24 cellular contexts compared by ENCODE assay signal in the genomic region with DNA sequence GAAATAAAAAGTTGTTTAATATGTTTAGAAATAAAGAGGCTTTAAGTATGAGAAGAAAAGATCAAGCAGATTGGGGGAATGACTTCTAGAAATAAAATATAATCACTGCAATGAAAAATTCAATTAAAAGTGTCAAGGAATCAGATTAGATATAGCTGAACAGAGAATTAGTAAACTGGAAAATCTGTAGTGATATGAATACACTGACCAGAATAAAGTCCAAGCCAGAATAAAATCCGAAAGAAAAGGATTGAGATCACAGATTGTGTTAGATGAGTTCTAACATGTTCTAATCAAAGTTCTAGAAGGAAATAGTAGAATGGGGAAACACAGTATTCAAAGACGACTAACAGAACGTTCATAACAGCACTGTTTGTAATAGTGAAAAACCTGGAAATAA.
DNase-seq lines count a peak whose midpoint lies in the region; ATAC-seq, FAIRE-seq and TF ChIP-seq lines count a peak whose summit lies in the region.
"Had no signal": no experiment of that assay in that cellular context is flagged by ENCODE, and none has a peak within 500 bp of the region (broad histone marks: within the 10 kb centered on the region; RNA-seq: fewer than 3 reads in every experiment).

No MANE protein-coding gene starts in this region.

- no peaks in the 10 kb centered on the region for H4K20me1 ChIP-seq in H1 (replicated peaks in 1 of 2; ENCODE audit: control insufficient read depth in 1 of 2, insufficient read depth in 2 of 2, low read length in 2 of 2)
- H4K20me1 ChIP-seq: BLaER1 treated with 17β-estradiol and CSF1 and Interleukin-3, amounts not matched to agents 10 nM and 100 nM had no signal

- no peak overlapping the region for H3K23ac ChIP-seq in H1 (ENCODE audit: insufficient read length)

- no peak overlapping the region for H3K4me3 Mint-ChIP-seq in WTC11
- H3K4me3 Mint-ChIP-seq: CD14-positive monocyte; CD4-positive, alpha-beta T cell; CD8-positive, alpha-beta memory T cell; GM23338 had no signal

- no peaks in the 10 kb centered on the region for H3K79me1 ChIP-seq in H1 (ENCODE audit: low read depth, low read length)

- no peak overlapping the region for H3K4me3 ChIP-seq in A549
- H3K4me3 ChIP-seq in H1 (ENCODE audit: extremely low read depth in 1 of 4, insufficient read depth in 2 of 4, low read depth in 3 of 4, low read length in 4 of 4) = no peak overlapping the region
- H3K4me3 ChIP-seq in dorsolateral prefrontal cortex = no peak overlapping the region
- H3K4me3 ChIP-seq: BLaER1 treated with 17β-estradiol and CSF1 and Interleukin-3, amounts not matched to agents 10 nM and 100 nM; GM23338 had no signal

- H3K14ac ChIP-seq in H1 (ENCODE audit: insufficient read length) = no peak overlapping the region

- no peak overlapping the region for H3K18ac ChIP-seq in H1 (ENCODE audit: extremely low read depth, low read length)

- TF ChIP-seq CTCF in A549 (IDR thresholded peaks at IDR 0.05) (no peak), WTC11 (IDR thresholded peaks at IDR 0.05) (no peak), H1 (IDR thresholded peaks at IDR 0.05; ENCODE audit: control extremely low read depth in 1 of 3, insufficient read depth in 1 of 3, low read depth in 1 of 3, low read length in 3 of 3) (no peak), dorsolateral prefrontal cortex (IDR thresholded peaks at IDR 0.05 in 54 of 56, conservative IDR thresholded peaks at IDR 0.05 in 2 of 56; ENCODE audit: low read depth in 1 of 56, partially characterized antibody in 56 of 56) (no peak)

- TF ChIP-seq RAD21 in A549 (conservative IDR thresholded peaks at IDR 0.05 in 1 of 2, IDR thresholded peaks at IDR 0.05 in 1 of 2) = no peak
- no peak for TF ChIP-seq RAD21 in H1 (IDR thresholded peaks at IDR 0.05 in 1 of 2, conservative IDR thresholded peaks at IDR 0.05 in 1 of 2; ENCODE audit: low read depth in 2 of 2, low read length in 2 of 2)

- no peak overlapping the region for H3K9ac ChIP-seq in H1 (replicated peaks in 1 of 4; ENCODE audit: extremely low read depth in 1 of 4, low read depth in 3 of 4, low read length in 3 of 4)
- H3K9ac ChIP-seq: BLaER1 treated with 17β-estradiol and CSF1 and Interleukin-3, amounts not matched to agents 10 nM and 100 nM had no signal

- H3K4me1 ChIP-seq in A549 = peaks cover 38% of the 10 kb centered on the region
- peaks cover 0 to 3% (median 0%) of the 10 kb centered on the region in 4 experiments; a peak in 2 of 7 replicates for H3K4me1 ChIP-seq in H1 (replicated peaks in 1 of 4; ENCODE audit: control insufficient read depth in 3 of 4, insufficient read depth in 4 of 4, low read length in 3 of 4)
- H3K4me1 ChIP-seq: BE2C had no signal

- no peak for ATAC-seq in A549
- no peak for ATAC-seq in WTC11
- no peak for ATAC-seq in GM21737 (IDR thresholded peaks at IDR 0.05; ENCODE audit: unreplicated experiment)
- ATAC-seq: GM23338 had no signal

- H3K27me3 Mint-ChIP-seq in WTC11 (ENCODE audit: low read depth) = no peaks in the 10 kb centered on the region
- H3K27me3 Mint-ChIP-seq: CD4-positive, alpha-beta T cell; CD8-positive, alpha-beta memory T cell had no signal

- CTCF ChIA-PET in A549 (lab: Yijun Ruan, JAX) (no interaction called here), WTC11 (lab: Charles Lee) (no interaction called here), H1 (lab: Charles Lee; ENCODE audit: partially characterized antibody) (interaction anchor here (0.7 kb wide), 1 partner anchor 9 kb away, joined by 3 read pairs; no protein-coding TSS in a partner anchor)

- no peak overlapping the region for H3K27ac Mint-ChIP-seq in WTC11
- H3K27ac Mint-ChIP-seq: CD14-positive monocyte; CD4-positive, alpha-beta T cell; CD8-positive, alpha-beta memory T cell; GM23338 had no signal

- H2BK20ac ChIP-seq in H1 (ENCODE audit: low read length) = no peak overlapping the region

- H2AFZ ChIP-seq in H1 (ENCODE audit: low read length) = no peak overlapping the region
- H2AFZ ChIP-seq: GM23338 had no signal

- H3K27ac ChIP-seq in A549 = no peak overlapping the region
- no peak overlapping the region for H3K27ac ChIP-seq in H1 (ENCODE audit: low read depth, low read length)
- H3K27ac ChIP-seq in dorsolateral prefrontal cortex = no peak overlapping the region
- H3K27ac ChIP-seq: BLaER1 treated with 17β-estradiol and CSF1 and Interleukin-3, amounts not matched to agents 10 nM and 100 nM had no signal

- H3K56ac ChIP-seq in H1 (replicated peaks; ENCODE audit: insufficient read length, low read depth, low read length) = no peak overlapping the region

- WGBS in A549 (ENCODE audit: missing lambda C conversion rate) = 81% methylated on average over 3 of the region's 3 CpGs
- WGBS in H1 (ENCODE audit: extremely low coverage in 1 of 2, insufficient coverage in 1 of 2, insufficient read length in 1 of 2, insufficient replicate concordance in 2 of 2, low coverage in 1 of 2, low lambda C conversion rate in 2 of 2, missing lambda C conversion rate in 1 of 2), 2 experiments = 95% methylated on average over 3 of the region's 3 CpGs; no CpG with 5 or more reads in 1 of the 2 experiments

- H4K91ac ChIP-seq in H1 (replicated peaks; ENCODE audit: insufficient read length, low read length) = no peak overlapping the region

- H3K23me2 ChIP-seq in H1 (ENCODE audit: low read depth, low read length) = no peaks in the 10 kb centered on the region

- no peak overlapping the region for H4K5ac ChIP-seq in H1 (ENCODE audit: insufficient read length, low read depth, low read length)

- H3K4ac ChIP-seq in H1 (replicated peaks; ENCODE audit: insufficient read length, low read depth, low read length) = no peak overlapping the region

- H2BK15ac ChIP-seq in H1 (ENCODE audit: low read length) = no peak overlapping the region

- POLR2A ChIA-PET in A549 (lab: Yijun Ruan, JAX) (no interaction called here), WTC11 (lab: Charles Lee) (no interaction called here), H1 (lab: Charles Lee; ENCODE audit: partially characterized antibody) (no interaction called here)

- DNase-seq in A549 (ENCODE audit: low read depth in 1 of 2, low spot score in 1 of 2) (no peak), WTC11 (ENCODE audit: low spot score) (no peak), H1 (ENCODE audit: low read depth in 1 of 2, low spot score in 2 of 2) (no peak), GM19239 (ENCODE audit: insufficient read length, low spot score) (no peak), DMS 273 treated with DMSO at 0.1 percent for 48 hours (lab: John Stamatoyannopoulos, UW) (no peak), dorsolateral prefrontal cortex (no peak)
- DNase-seq: ACHN; AML-193; BE2C; Calu3; CD4-positive, alpha-beta T cell; CD8-positive, alpha-beta memory T cell; COR-L47; DMS79; EL; GF-D8; H7; HCEC 1CT had no signal

- H2BK12ac ChIP-seq in H1 (ENCODE audit: low read depth, low read length) = no peak overlapping the region

- peaks cover 21% of the 10 kb centered on the region for H3K36me3 Mint-ChIP-seq in WTC11

- no peak overlapping the region for H2BK5ac ChIP-seq in H1 (ENCODE audit: low read depth, low read length)

- no peaks in the 10 kb centered on the region for H3K27me3 ChIP-seq in H1 (replicated peaks in 1 of 4; ENCODE audit: control insufficient read depth in 3 of 4, extremely low read depth in 1 of 4, insufficient read depth in 3 of 4, low read length in 3 of 4)
- H3K27me3 ChIP-seq in dorsolateral prefrontal cortex = no peaks in the 10 kb centered on the region
- H3K27me3 ChIP-seq: BE2C; BLaER1 treated with 17β-estradiol and CSF1 and Interleukin-3, amounts not matched to agents 10 nM and 100 nM had no signal

- H3K79me2 ChIP-seq in H1 (ENCODE audit: control insufficient read depth in 1 of 2, insufficient read depth in 2 of 2, low read length in 2 of 2) = no peaks in the 10 kb centered on the region

- H3K9me3 Mint-ChIP-seq in WTC11 = peaks cover 30% of the 10 kb centered on the region

- intact Hi-C loops in dorsolateral prefrontal cortex (cut with DNase I) = no loop called here

- FAIRE-seq in A549 (lab: Jason Lieb, UNC) = peak; percentile 13
- FAIRE-seq in G401.6 (lab: Jason Lieb, UNC) = peak; percentile 78
- FAIRE-seq in H1 (lab: Jason Lieb, UNC) = no peak
- FAIRE-seq in GM19239 (lab: Jason Lieb, UNC) = no peak
- FAIRE-seq: GM12892 had no signal

- no peak for TF ChIP-seq EP300 in A549 (IDR thresholded peaks at IDR 0.05)
- no peak for TF ChIP-seq EP300 in H1 (IDR thresholded peaks at IDR 0.05; ENCODE audit: borderline replicate concordance in 1 of 2, low read depth in 2 of 2, low read length in 2 of 2)

- no peak for TF ChIP-seq POLR2A in A549 (IDR thresholded peaks at IDR 0.05; ENCODE audit: low read length)
- no peak for TF ChIP-seq POLR2A in H1 (IDR thresholded peaks at IDR 0.05; ENCODE audit: control extremely low read depth in 1 of 2, low read depth in 2 of 2, low read length in 2 of 2)

- H3K9me3 ChIP-seq in A549 (peaks cover 20% of the 10 kb centered on the region; the same call in 2 of the 3 replicates), H1 (ENCODE audit: insufficient read depth in 2 of 2, low read depth in 1 of 2, low read length in 1 of 2) (peaks cover 0 to 5% of the 10 kb centered on the region in 2 experiments; a peak in 2 of 4 replicates)
- H3K9me3 ChIP-seq: BE2C had no signal

- H3K4me2 ChIP-seq in A549 = no peak overlapping the region
- no peak overlapping the region for H3K4me2 ChIP-seq in H1 (ENCODE audit: insufficient read depth in 1 of 2, low read depth in 2 of 2, low read length in 2 of 2)
- H3K4me2 ChIP-seq: BLaER1 treated with 17β-estradiol and CSF1 and Interleukin-3, amounts not matched to agents 10 nM and 100 nM; GM23338 had no signal

- H2BK120ac ChIP-seq in H1 (replicated peaks; ENCODE audit: low read depth, low read length) = no peak overlapping the region

- 0 out of 8 replicates have a peak, but pooled peaks cover 0 to 3% (median 0%) of the 10 kb centered on the region in 4 experiments for H3K36me3 ChIP-seq in H1 (ENCODE audit: control insufficient read depth in 2 of 4, insufficient read depth in 4 of 4, low read length in 3 of 4)
- H3K36me3 ChIP-seq: BE2C; BLaER1 treated with 17β-estradiol and CSF1 and Interleukin-3, amounts not matched to agents 10 nM and 100 nM had no signal

- H4K8ac ChIP-seq in H1 (ENCODE audit: extremely low read depth, insufficient read depth, low read length) = no peak overlapping the region

- H3K4me1 Mint-ChIP-seq in WTC11 = peaks cover 19% of the 10 kb centered on the region

- no peak overlapping the region for H2AK5ac ChIP-seq in H1 (ENCODE audit: low read depth, low read length)

TF ChIP-seq in WTC11, 78 proteins besides CTCF, POLR2A, EP300 and RAD21:
- TF ChIP-seq GTF2I (CRISPR knock-in tag; conservative IDR thresholded peaks at IDR 0.05) (0 out of 2 replicates have a peak, but pooled peaks have one; percentile 20), RORB (CRISPR knock-in tag; IDR thresholded peaks at IDR 0.05) (no peak)
TF ChIP-seq in WTC11: peak in this region for 1.

TF ChIP-seq in H1, 55 proteins besides CTCF, POLR2A, EP300 and RAD21 (continues in another document):
- 0 out of 2 replicates have a peak, but pooled peaks have one; percentile 30 for TF ChIP-seq KDM1A (IDR thresholded peaks at IDR 0.05; ENCODE audit: borderline replicate concordance, low read length)
- no peak for TF ChIP-seq SP4 (IDR thresholded peaks at IDR 0.05; ENCODE audit: low read length)
- no peak for TF ChIP-seq CTBP2 (IDR thresholded peaks at IDR 0.05; ENCODE audit: borderline replicate concordance, insufficient read depth, insufficient read length, low read length)
- no peak for TF ChIP-seq ZNF274 (IDR thresholded peaks at IDR 0.05; ENCODE audit: borderline replicate concordance, extremely low read depth, low read length)
- no peak for TF ChIP-seq POLR2AphosphoS5 (IDR thresholded peaks at IDR 0.05; ENCODE audit: low read depth, low read length)
